13 cellular contexts compared by ENCODE assay signal in the genomic region with DNA sequence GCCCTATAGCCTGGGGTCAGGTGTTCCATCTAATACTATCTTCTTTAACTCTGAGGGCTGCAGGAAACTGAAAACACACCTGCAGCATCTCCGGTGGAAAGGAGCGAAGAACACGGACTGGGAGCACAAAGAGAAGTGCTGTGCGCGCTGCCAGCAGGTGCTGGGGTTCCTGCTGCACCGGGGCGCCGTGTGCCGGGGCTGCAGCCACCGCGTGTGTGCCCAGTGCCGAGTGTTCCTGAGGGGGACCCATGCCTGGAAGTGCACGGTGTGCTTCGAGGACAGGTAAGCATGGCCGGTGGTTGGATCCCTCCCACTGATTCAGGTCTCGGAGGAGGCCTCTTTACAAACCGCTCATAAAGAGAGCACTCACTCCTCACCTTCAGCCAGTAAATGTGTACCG.
"Had no signal": no experiment of that assay in that cellular context is flagged by ENCODE, and none has a peak within 500 bp of the region (broad histone marks: within the 10 kb centered on the region; RNA-seq: fewer than 3 reads in every experiment).

No MANE protein-coding gene starts in this region.

- H3K36me3 ChIP-seq: upper lobe of right lung had no signal

- H3K4me3 ChIP-seq: upper lobe of right lung had no signal

- H3K27ac Mint-ChIP-seq: activated naive CD4-positive, alpha-beta T cell treated with anti-CD3 and anti-CD28 coated beads, Interleukin-2, amount 50 U/mL, for 72 hours; activated T-helper 17 cell treated with anti-CD3 and anti-CD28 coated beads, Interleukin-2, amount 50 U/mL, for 72 hours had no signal

- H3K9me3 ChIP-seq: upper lobe of right lung had no signal

- ATAC-seq: activated CD4-positive, CD25-positive, alpha-beta regulatory T cell treated with anti-CD3 and anti-CD28 coated beads, Interleukin-2, amount 50 U/mL, for 24 hours; activated naive CD4-positive, alpha-beta T cell treated with anti-CD3 and anti-CD28 coated beads, Interleukin-2, amount 50 U/mL, for 72 hours; activated T-helper 17 cell treated with anti-CD3 and anti-CD28 coated beads, Interleukin-2, amount 50 U/mL, for 72 hours; sciatic nerve; upper lobe of right lung had no signal

- H3K27me3 Mint-ChIP-seq: activated T-helper 17 cell treated with anti-CD3 and anti-CD28 coated beads, Interleukin-2, amount 50 U/mL, for 72 hours had no signal

- DNase-seq: activated CD4-positive, alpha-beta T cell treated with anti-CD3 and anti-CD28 coated beads, Interleukin-2, amount 50 U/mL, for 4 hours; cerebellar nuclear complex; hippocampal formation; kidney glomerular epithelial cell; midbrain; nucleus accumbens; stimulated activated CD4-positive, alpha-beta T cell treated with anti-CD3 and anti-CD28 coated beads, Interleukin-2, amount 100 ng/mL, for 24 hours; stimulated activated naive CD4-positive, alpha-beta T cell treated with Interleukin-2 at 50 U/mL for 16 hours; upper lobe of right lung had no signal

- H3K4me3 Mint-ChIP-seq: activated T-helper 17 cell treated with anti-CD3 and anti-CD28 coated beads, Interleukin-2, amount 50 U/mL, for 72 hours had no signal

- H3K9me3 Mint-ChIP-seq: activated naive CD4-positive, alpha-beta T cell treated with anti-CD3 and anti-CD28 coated beads, Interleukin-2, amount 50 U/mL, for 72 hours; activated T-helper 17 cell treated with anti-CD3 and anti-CD28 coated beads, Interleukin-2, amount 50 U/mL, for 72 hours had no signal

- H3K27me3 ChIP-seq: upper lobe of right lung had no signal
